Comparison of ENCODE assay signal across 10 cellular contexts in the genomic region with DNA sequence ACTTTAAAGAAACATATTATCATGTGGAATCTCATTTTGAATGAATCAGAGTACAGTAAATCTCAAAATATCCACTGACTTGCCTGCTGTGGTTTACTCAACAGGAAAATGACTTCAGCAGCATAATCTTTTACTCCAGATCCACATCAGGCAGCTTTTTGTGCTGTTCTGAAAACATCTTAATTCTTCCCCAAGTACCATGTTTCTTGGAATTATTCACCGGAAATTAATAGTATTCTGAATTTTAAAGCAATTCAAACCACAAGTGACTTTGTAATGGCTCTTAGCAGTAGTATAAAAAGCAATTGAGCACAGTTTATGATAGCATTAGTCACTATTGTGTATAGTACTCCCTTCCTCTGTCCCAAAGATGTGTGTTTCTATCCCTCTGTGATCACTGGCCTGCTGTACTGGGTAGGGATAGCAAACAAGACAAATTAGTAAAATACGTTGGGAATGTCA.
DNase-seq lines count a peak whose midpoint lies in the region; ATAC-seq and TF ChIP-seq lines count a peak whose summit lies in the region.
"Had no signal": no experiment of that assay in that cellular context is flagged by ENCODE, and none has a peak within 500 bp of the region (broad histone marks: within the 10 kb centered on the region; RNA-seq: fewer than 3 reads in every experiment).

No MANE protein-coding gene starts in this region.

- DNase-seq in CD4-positive, CD25-positive, alpha-beta regulatory T cell, result no peak
- DNase-seq in MG63, result peak; percentile 17
- DNase-seq in epithelial cell of esophagus (ENCODE audit: low read depth), result peak; percentile 82
- DNase-seq in psoas muscle, result no peak
- no peak for DNase-seq in effector CD8-positive, alpha-beta T cell (lab: John Stamatoyannopoulos, UW)
- DNase-seq in AML-193 (lab: John Stamatoyannopoulos, UW), result no peak
- DNase-seq in NCI-H187 treated with DMSO at 0.1 percent for 48 hours (lab: John Stamatoyannopoulos, UW), result no peak
- DNase-seq: NCI-H524 treated with DMSO at 0.1 percent for 48 hours had no signal

- peaks cover 5 to 13% (median 10%) of the 10 kb centered on the region in 4 donors for H3K4me1 Mint-ChIP-seq in CD4-positive, CD25-positive, alpha-beta regulatory T cell

- peaks cover 0 to 3% (median 0%) of the 10 kb centered on the region in 7 donors for H3K9me3 Mint-ChIP-seq in CD4-positive, CD25-positive, alpha-beta regulatory T cell

- peaks cover 11% of the 10 kb centered on the region for H3K27me3 Mint-ChIP-seq in CD4-positive, CD25-positive, alpha-beta regulatory T cell

- TF ChIP-seq CTCF in epithelial cell of esophagus (IDR thresholded peaks at IDR 0.05; ENCODE audit: insufficient read depth, low read depth, low read length, missing control alignments) (no peak), psoas muscle (IDR thresholded peaks at IDR 0.05) (no peak)

- H3K27ac Mint-ChIP-seq in CD4-positive, CD25-positive, alpha-beta regulatory T cell, result peak overlapping the region in 2 of 3 donors; percentile 7 to 23

- WGBS in psoas muscle, 3 donors, result 65 to 75% (median 73%) methylated on average over 2 of the region's 2 CpGs

- H3K36me3 ChIP-seq in CD4-positive, CD25-positive, alpha-beta regulatory T cell (ENCODE audit: control insufficient read depth, insufficient read depth, low read length), result no peaks in the 10 kb centered on the region
- H3K36me3 ChIP-seq in MG63, result no peaks in the 10 kb centered on the region
- no peaks in the 10 kb centered on the region for H3K36me3 ChIP-seq in psoas muscle (ENCODE audit: insufficient read depth in 1 of 2, low read depth in 1 of 2)

- H3K36me3 Mint-ChIP-seq in CD4-positive, CD25-positive, alpha-beta regulatory T cell, result no peaks in the 10 kb centered on the region

- H3K4me3 Mint-ChIP-seq in CD4-positive, CD25-positive, alpha-beta regulatory T cell, result no peak overlapping the region

- intact Hi-C loops in psoas muscle (cut with DNase I), result no loop called here

- no peaks in the 10 kb centered on the region for H3K9me3 ChIP-seq in CD4-positive, CD25-positive, alpha-beta regulatory T cell (ENCODE audit: control insufficient read depth in 2 of 2, low read length in 2 of 2)
- 0 out of 2 replicates have a peak, but pooled peaks cover 2% of the 10 kb centered on the region for H3K9me3 ChIP-seq in MG63
- no peaks in the 10 kb centered on the region for H3K9me3 ChIP-seq in psoas muscle

- H3K27ac ChIP-seq in CD4-positive, CD25-positive, alpha-beta regulatory T cell (ENCODE audit: insufficient read depth, low read length, poor library complexity, severe bottlenecking), result no peak overlapping the region
- H3K27ac ChIP-seq in psoas muscle, result peak overlapping the region; percentile 39
- H3K27ac ChIP-seq: HL-60 had no signal

- H3K4me1 ChIP-seq in CD4-positive, CD25-positive, alpha-beta regulatory T cell (ENCODE audit: control insufficient read depth, insufficient read depth, low read length, poor library complexity, severe bottlenecking), result peaks cover 4% of the 10 kb centered on the region
- peaks cover 9% of the 10 kb centered on the region for H3K4me1 ChIP-seq in psoas muscle

- no peak for ATAC-seq in CD4-positive, CD25-positive, alpha-beta regulatory T cell (ENCODE audit: low read depth in 2 of 2)
- ATAC-seq in psoas muscle (peak in 2 of 4 donors; percentile 42 to 55), HG02870 (IDR thresholded peaks at IDR 0.05; ENCODE audit: unreplicated experiment) (no peak)

- H3K27me3 ChIP-seq in CD4-positive, CD25-positive, alpha-beta regulatory T cell (ENCODE audit: control insufficient read depth, insufficient read depth, low read length), result no peaks in the 10 kb centered on the region
- H3K27me3 ChIP-seq in MG63, result no peaks in the 10 kb centered on the region
- peaks cover 0 to 2% (median 0%) of the 10 kb centered on the region in 3 donors for H3K27me3 ChIP-seq in psoas muscle (ENCODE audit: insufficient read depth in 3 of 3, low read length in 2 of 3)

- no peak overlapping the region for H3K4me3 ChIP-seq in CD4-positive, CD25-positive, alpha-beta regulatory T cell (ENCODE audit: low read depth, low read length)
- H3K4me3 ChIP-seq in MG63 (no peak overlapping the region), epithelial cell of esophagus (ENCODE audit: low read length) (no peak overlapping the region), psoas muscle (no peak overlapping the region)

Comparison
In these comparisons a context has a peak if more than half of its experiments do, and no peak if none do; other contexts are left out.
1. DNase-seq: peak in MG63 (single experiment) and epithelial cell of esophagus (single experiment); none in CD4-positive, CD25-positive, alpha-beta regulatory T cell (0 of 3), psoas muscle (0 of 2), effector CD8-positive, alpha-beta T cell (single experiment), AML-193 (0 of 2) and NCI-H187 treated with DMSO at 0.1 percent for 48 hours (single experiment).